In the genomic region with DNA sequence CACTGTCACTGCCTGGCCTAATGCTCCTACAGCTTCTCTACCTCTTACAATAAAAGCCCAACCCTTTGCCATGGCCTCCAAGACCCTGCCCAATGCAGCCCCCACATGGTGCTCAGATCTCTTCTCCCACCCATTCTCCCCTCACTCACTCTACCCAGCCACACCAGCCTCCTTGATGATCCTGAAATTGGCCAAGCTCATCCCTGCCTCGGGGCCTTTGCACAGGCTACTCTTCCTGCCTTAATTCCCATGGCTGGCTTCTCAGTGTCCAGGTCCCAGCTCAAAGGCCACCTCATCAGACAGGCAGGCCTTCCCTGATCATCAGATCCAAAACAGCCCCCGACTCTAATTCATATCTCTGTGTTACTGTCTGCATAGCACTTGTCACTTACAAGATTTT, we compare ENCODE assay signal across 1 cellular context.
TF ChIP-seq lines count a peak whose summit lies in the region.

No MANE protein-coding gene starts in this region.

TF ChIP-seq in H1, 55 proteins besides CTCF, POLR2A, EP300 and RAD21:
- no peak for TF ChIP-seq SRF (IDR thresholded peaks at IDR 0.05; ENCODE audit: low read depth, low read length)
- TF ChIP-seq, protein P1, sequence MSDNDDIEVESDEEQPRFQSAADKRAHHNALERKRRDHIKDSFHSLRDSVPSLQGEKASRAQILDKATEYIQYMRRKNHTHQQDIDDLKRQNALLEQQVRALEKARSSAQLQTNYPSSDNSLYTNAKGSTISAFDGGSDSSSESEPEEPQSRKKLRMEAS (IDR thresholded peaks at IDR 0.05): no peak
- no peak for TF ChIP-seq POU5F1 (IDR thresholded peaks at IDR 0.05; ENCODE audit: low read depth, low read length)
- no peak for TF ChIP-seq BCL11A (IDR thresholded peaks at IDR 0.05; ENCODE audit: low read depth in 2 of 2, low read length in 2 of 2)
- no peak for TF ChIP-seq JUND (IDR thresholded peaks at IDR 0.05; ENCODE audit: low read length)
- no peak for TF ChIP-seq ZNF274 (IDR thresholded peaks at IDR 0.05; ENCODE audit: borderline replicate concordance, extremely low read depth, low read length)
- TF ChIP-seq CTBP2 (IDR thresholded peaks at IDR 0.05; ENCODE audit: borderline replicate concordance, insufficient read depth, insufficient read length, low read length): no peak
- no peak for TF ChIP-seq SIX5 (IDR thresholded peaks at IDR 0.05; ENCODE audit: low read depth, low read length)
- TF ChIP-seq CHD1 (IDR thresholded peaks at IDR 0.05; ENCODE audit: low read depth, low read length): no peak
- TF ChIP-seq POLR2AphosphoS5 (IDR thresholded peaks at IDR 0.05; ENCODE audit: low read depth, low read length): no peak
- no peak for TF ChIP-seq TAF1 (IDR thresholded peaks at IDR 0.05; ENCODE audit: low read depth, low read length)
- no peak for TF ChIP-seq CHD2 (IDR thresholded peaks at IDR 0.05; ENCODE audit: low read length)
- TF ChIP-seq EZH2 (IDR thresholded peaks at IDR 0.05; ENCODE audit: low read depth, low read length, severe bottlenecking): no peak
- TF ChIP-seq GTF2F1 (IDR thresholded peaks at IDR 0.05; ENCODE audit: borderline replicate concordance, low read depth, low read length): no peak
- TF ChIP-seq MAFK (IDR thresholded peaks at IDR 0.05; ENCODE audit: low read depth, low read length): no peak
- no peak for TF ChIP-seq TBP (IDR thresholded peaks at IDR 0.05; ENCODE audit: low read depth, low read length)
- TF ChIP-seq KDM1A (IDR thresholded peaks at IDR 0.05; ENCODE audit: borderline replicate concordance, low read length): no peak
- TF ChIP-seq GABPA (IDR thresholded peaks at IDR 0.05; ENCODE audit: borderline replicate concordance, insufficient read depth, low read length): no peak
